Comparison of ENCODE assay signal across 18 cellular contexts in genomic region chrX:97315939-97316338, GRCh38.
DNase-seq lines count a peak whose midpoint lies in the region; ATAC-seq, FAIRE-seq and TF ChIP-seq lines count a peak whose summit lies in the region.
"Had no signal": no experiment of that assay in that cellular context is flagged by ENCODE, and none has a peak within 500 bp of the region (broad histone marks: within the 10 kb centered on the region; RNA-seq: fewer than 3 reads in every experiment).

No MANE protein-coding gene starts in this region.

- no peaks in the 10 kb centered on the region for H3K36me3 ChIP-seq in WERI-Rb-1
- no peaks in the 10 kb centered on the region for H3K36me3 ChIP-seq in neural progenitor cell
- H3K36me3 ChIP-seq in kidney (ENCODE audit: control insufficient read depth in 1 of 2, insufficient read depth in 2 of 2, low read length in 2 of 2): no peaks in the 10 kb centered on the region
- H3K36me3 ChIP-seq: esophagus muscularis mucosa, heart right ventricle had no signal

- H3K4me2 ChIP-seq in neural progenitor cell: no peak overlapping the region

- peaks cover 2% of the 10 kb centered on the region for H3K9me3 Mint-ChIP-seq in neural progenitor cell
- H3K9me3 Mint-ChIP-seq: mesothelial cell of epicardium; T-helper 1 cell treated with Interleukin-12 subunit alpha and Interleukin-12 subunit beta and Interleukin-4 antibody, amounts not matched to agents 30 μg/mL and 1 μg/mL, for 36 hours had no signal

- peaks cover 94% of the 10 kb centered on the region for H3K79me2 ChIP-seq in neural progenitor cell (ENCODE audit: low read depth)

- no peak for ATAC-seq in HG03280 (IDR thresholded peaks at IDR 0.05; ENCODE audit: unreplicated experiment)
- ATAC-seq in HG02798 (IDR thresholded peaks at IDR 0.05; ENCODE audit: poor library complexity, unreplicated experiment): no peak
- ATAC-seq: heart right ventricle, sciatic nerve had no signal

- TF ChIP-seq CTCF in WERI-Rb-1 (IDR thresholded peaks at IDR 0.05; ENCODE audit: low read depth, low read length) (peak; percentile 47), neural progenitor cell (IDR thresholded peaks at IDR 0.05) (peak; percentile 37), kidney (IDR thresholded peaks at IDR 0.05; ENCODE audit: borderline replicate concordance, extremely low read depth, insufficient read depth) (no peak)

- peaks cover 4% of the 10 kb centered on the region for H3F3A ChIP-seq in neural progenitor cell (ENCODE audit: low read depth)

- intact Hi-C loops in kidney (cut with DNase I): no loop called here

- peaks cover 15% of the 10 kb centered on the region for H3K4me1 ChIP-seq in neural progenitor cell
- H3K4me1 ChIP-seq in kidney (ENCODE audit: control insufficient read depth in 1 of 2, insufficient read depth in 1 of 2, low read depth in 1 of 2, low read length in 2 of 2): no peaks in the 10 kb centered on the region
- H3K4me1 ChIP-seq: esophagus muscularis mucosa, heart right ventricle had no signal

- POLR2A ChIA-PET in HEK293T (lab: Yijun Ruan, JAX): no interaction called here

- H3K27ac ChIP-seq in WERI-Rb-1 (no peak overlapping the region), neural progenitor cell (no peak overlapping the region), kidney (ENCODE audit: low read depth in 2 of 2, low read length in 2 of 2) (no peak overlapping the region)
- H3K27ac ChIP-seq: esophagus muscularis mucosa, heart right ventricle had no signal

- H3K27me3 Mint-ChIP-seq in neural progenitor cell (ENCODE audit: insufficient read depth, low read depth): peaks cover 4% of the 10 kb centered on the region

- no peak overlapping the region for H2AFZ ChIP-seq in neural progenitor cell (replicated peaks)

- peaks cover 6% of the 10 kb centered on the region for H3K36me3 Mint-ChIP-seq in neural progenitor cell
- H3K36me3 Mint-ChIP-seq: mesothelial cell of epicardium had no signal

- H3K4me3 ChIP-seq in WERI-Rb-1 (ENCODE audit: low read depth, low read length): no peak overlapping the region
- H3K4me3 ChIP-seq in neural progenitor cell: no peak overlapping the region
- no peak overlapping the region for H3K4me3 ChIP-seq in kidney (ENCODE audit: low read length in 2 of 2)
- H3K4me3 ChIP-seq: esophagus muscularis mucosa, heart right ventricle had no signal

- FAIRE-seq in kidney (lab: Jason Lieb, UNC): no peak

- H3K27me3 ChIP-seq in WERI-Rb-1 (ENCODE audit: insufficient read depth, low read depth, severe bottlenecking) (no peaks in the 10 kb centered on the region), neural progenitor cell (no peaks in the 10 kb centered on the region)
- H3K27me3 ChIP-seq: esophagus muscularis mucosa, heart right ventricle had no signal

- peak; percentile 17 for DNase-seq in ELR (ENCODE audit: low read depth)
- peak; percentile 45 for DNase-seq in HEK293T (ENCODE audit: extremely low spot score)
- DNase-seq in WERI-Rb-1: peak; percentile 16
- DNase-seq in neural progenitor cell (ENCODE audit: low spot score): no peak
- no peak for DNase-seq in kidney
- DNase-seq: activated CD4-positive, CD25-positive, alpha-beta regulatory T cell treated with anti-CD3 and anti-CD28 coated beads, Interleukin-2, amount 50 U/mL, for 72 hours; activated naive CD4-positive, alpha-beta T cell treated with Interleukin-2 at 50 U/mL for 16 hours; cortex of kidney; heart right ventricle; NCI-H2029; stimulated activated CD4-positive, alpha-beta T cell treated with anti-CD3 and anti-CD28 coated beads, Interleukin-1b, Interleukin-23, amount 100 ng/mL, for 48 hours had no signal

- CTCF ChIA-PET in HEK293T (lab: Yijun Ruan, JAX): no interaction called here

- no peak overlapping the region for H3K4me3 Mint-ChIP-seq in neural progenitor cell
- H3K4me3 Mint-ChIP-seq: CD14-positive monocyte; mesothelial cell of epicardium; T-helper 1 cell treated with Interleukin-12 subunit alpha and Interleukin-12 subunit beta and Interleukin-4 antibody, amounts not matched to agents 30 μg/mL and 1 μg/mL, for 36 hours had no signal

- H4K20me1 ChIP-seq in neural progenitor cell (ENCODE audit: low read depth): no peaks in the 10 kb centered on the region

- H3K4me1 Mint-ChIP-seq in neural progenitor cell: peaks cover 6% of the 10 kb centered on the region
- H3K4me1 Mint-ChIP-seq: CD14-positive monocyte had no signal

- H3K9ac ChIP-seq in neural progenitor cell (no peak overlapping the region), kidney (ENCODE audit: low read length in 2 of 2) (no peak overlapping the region)

- H3K9me3 ChIP-seq in WERI-Rb-1 (ENCODE audit: severe bottlenecking): no peaks in the 10 kb centered on the region
- H3K9me3 ChIP-seq in neural progenitor cell (ENCODE audit: low read depth): no peaks in the 10 kb centered on the region
- no peaks in the 10 kb centered on the region for H3K9me3 ChIP-seq in kidney (ENCODE audit: control insufficient read depth in 1 of 2, low read length in 2 of 2)
- H3K9me3 ChIP-seq: esophagus muscularis mucosa, heart right ventricle had no signal

- no peak overlapping the region for H3K27ac Mint-ChIP-seq in neural progenitor cell
- H3K27ac Mint-ChIP-seq: mesothelial cell of epicardium; T-helper 1 cell treated with Interleukin-12 subunit alpha and Interleukin-12 subunit beta and Interleukin-4 antibody, amounts not matched to agents 30 μg/mL and 1 μg/mL, for 36 hours had no signal

TF ChIP-seq in HEK293T, 16 proteins besides CTCF, POLR2A, EP300 and RAD21:
- TF ChIP-seq BHLHE40 (IDR thresholded peaks at IDR 0.05; ENCODE audit: borderline replicate concordance): no peak
- TF ChIP-seq CTBP1 (IDR thresholded peaks at IDR 0.05; ENCODE audit: borderline replicate concordance): no peak
- TF ChIP-seq NFRKB (IDR thresholded peaks at IDR 0.05): no peak
- no peak for TF ChIP-seq ELF4 (IDR thresholded peaks at IDR 0.05)

Comparison
In these comparisons a context has a peak if more than half of its experiments do, and no peak if none do; other contexts are left out.
1. DNase-seq: peak in ELR (single experiment), HEK293T (single experiment) and WERI-Rb-1 (single experiment); none in neural progenitor cell (single experiment) and kidney (single experiment).